Comparison of ENCODE assay signal across 10 cellular contexts in the genomic region with DNA sequence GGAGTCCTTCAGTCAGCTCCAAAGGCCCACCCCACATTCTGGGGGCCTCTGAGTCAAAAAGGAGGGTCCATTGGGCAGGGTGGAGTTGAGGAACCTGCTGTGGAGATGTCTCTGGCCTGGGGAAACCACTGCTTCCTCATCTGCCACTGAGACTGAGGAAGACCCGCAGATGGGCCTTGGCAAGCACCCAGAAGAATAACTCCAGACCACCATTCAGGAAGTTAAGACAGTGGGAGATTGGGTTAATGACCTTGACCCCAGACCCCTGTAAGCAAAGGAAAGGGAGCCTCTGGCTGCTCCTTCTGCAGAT. TPM values are rescaled to one million over a fixed set of nuclear protein-coding genes. Genes with fewer than 3 reads are reported as not detected.
DNase-seq lines count a peak whose midpoint lies in the region; ATAC-seq and TF ChIP-seq lines count a peak whose summit lies in the region.
"Had no signal": no experiment of that assay in that cellular context is flagged by ENCODE, and none has a peak within 500 bp of the region (broad histone marks: within the 10 kb centered on the region; RNA-seq: fewer than 3 reads in every experiment).

No MANE protein-coding gene starts in this region.

- no peak for DNase-seq in activated CD8-positive, alpha-beta memory T cell treated with anti-CD3 and anti-CD28 coated beads, Interleukin-2, amount 10 ng/mL, durations not matched to agents 7 days and 5 days
- no peak for DNase-seq in activated CD8-positive, alpha-beta memory T cell treated with anti-CD3 and anti-CD28 coated beads for 24 hours
- DNase-seq in NOMO-1 (lab: John Stamatoyannopoulos, UW; ENCODE audit: unreplicated experiment in 2 of 2) (peak; percentile 54 to 60), coronary artery (ENCODE audit: low spot score) (no peak), gastrocnemius medialis (peak in 1 of 2 donors; percentile 12), cortex of kidney (lab: John Stamatoyannopoulos, UW) (no peak), OCI-LY7 (ENCODE audit: low spot score) (no peak)
- DNase-seq: NCI-H146 had no signal

- H3K4me1 Mint-ChIP-seq in activated CD8-positive, alpha-beta memory T cell treated with anti-CD3 and anti-CD28 coated beads, Interleukin-2, amount 10 ng/mL, durations not matched to agents 7 days and 5 days = peaks cover 28% of the 10 kb centered on the region

- no TSS peak for BruUV-seq in OCI-LY7 (replicated peaks; lab: Mats Ljungman, UMichigan)

- no peaks in the 10 kb centered on the region for H3K27me3 Mint-ChIP-seq in activated CD8-positive, alpha-beta memory T cell treated with anti-CD3 and anti-CD28 coated beads, Interleukin-2, amount 10 ng/mL, durations not matched to agents 7 days and 5 days

- intact Hi-C loops in gastrocnemius medialis (cut with DNase I; ENCODE audit: low total_unique reads) (loop anchor here (5.0 kb wide), 3 partner anchors 160 to 350 kb away; partner anchors contain the start of genes IQSEC2 and KANTR), OCI-LY7 (cut with micrococcal nuclease; ENCODE audit: unreplicated experiment) (no loop called here)

- in situ Hi-C loops in gastrocnemius medialis (cut with MboI; ENCODE audit: low sequenced_read_pairs in 4 of 4) = loop anchor here in 2 of 4 donors (25.0 kb wide), 1 partner anchor 130 kb away; no protein-coding TSS in a partner anchor

- CTCF ChIA-PET in activated CD8-positive, alpha-beta memory T cell treated with anti-CD3 and anti-CD28 coated beads, Interleukin-2, amount 10 ng/mL, durations not matched to agents 7 days and 5 days (lab: Charles Lee) = interaction anchor here (0.6 kb wide), 1 partner anchor 123 kb away, joined by 3 read pairs; no protein-coding TSS in a partner anchor
- CTCF ChIA-PET in OCI-LY7 (lab: Charles Lee; ENCODE audit: unreplicated experiment) = no interaction called here

- H3K4me3 ChIP-seq in coronary artery = peak overlapping the region; percentile 68
- peak overlapping the region in 1 of 4 donors; percentile 56 for H3K4me3 ChIP-seq in gastrocnemius medialis
- H3K4me3 ChIP-seq in OCI-LY7 (ENCODE audit: low read depth, low read length, poor library complexity, severe bottlenecking) = no peak overlapping the region

- no peak for TF ChIP-seq POLR2A in gastrocnemius medialis (IDR thresholded peaks at IDR 0.05)

- TF ChIP-seq CTCF in coronary artery (IDR thresholded peaks at IDR 0.05) = no peak
- no peak for TF ChIP-seq CTCF in gastrocnemius medialis (IDR thresholded peaks at IDR 0.05 in 4 of 5, conservative IDR thresholded peaks at IDR 0.05 in 1 of 5)
- no peak for TF ChIP-seq CTCF in OCI-LY7 (conservative IDR thresholded peaks at IDR 0.05; ENCODE audit: low read length)

- H2AFZ ChIP-seq in OCI-LY7 (ENCODE audit: low read length) = no peak overlapping the region

- H3K9me3 ChIP-seq in gastrocnemius medialis (no peaks in the 10 kb centered on the region), OCI-LY7 (ENCODE audit: low read length) (no peaks in the 10 kb centered on the region)
- H3K9me3 ChIP-seq: prostate gland had no signal

- no peaks in the 10 kb centered on the region for H3K9me3 Mint-ChIP-seq in activated CD8-positive, alpha-beta memory T cell treated with anti-CD3 and anti-CD28 coated beads, Interleukin-2, amount 10 ng/mL, durations not matched to agents 7 days and 5 days (ENCODE audit: low read depth)

- H3K36me3 ChIP-seq in gastrocnemius medialis (no peaks in the 10 kb centered on the region), OCI-LY7 (ENCODE audit: insufficient read depth, low read length) (no peaks in the 10 kb centered on the region)
- H3K36me3 ChIP-seq: prostate gland had no signal

- H3K4me1 ChIP-seq in gastrocnemius medialis (no peaks in the 10 kb centered on the region), OCI-LY7 (ENCODE audit: insufficient read depth, low read length, poor library complexity, severe bottlenecking) (no peaks in the 10 kb centered on the region)
- H3K4me1 ChIP-seq: prostate gland had no signal

- no peaks in the 10 kb centered on the region for H3K9me2 ChIP-seq in OCI-LY7 (ENCODE audit: insufficient read depth, low read length)

- no peak overlapping the region; the same call in 1 of the 2 replicates for H3K4me2 ChIP-seq in OCI-LY7 (ENCODE audit: low read length)

- no peaks in the 10 kb centered on the region for H3K36me3 Mint-ChIP-seq in activated CD8-positive, alpha-beta memory T cell treated with anti-CD3 and anti-CD28 coated beads, Interleukin-2, amount 10 ng/mL, durations not matched to agents 7 days and 5 days

- H3K27ac ChIP-seq in coronary artery (peak overlapping the region in 1 of 2 donors; percentile 77), gastrocnemius medialis (peak overlapping the region; percentile 83 to 94 (median 90)), OCI-LY7 (ENCODE audit: low read depth, low read length, poor library complexity, severe bottlenecking) (no peak overlapping the region)
- H3K27ac ChIP-seq: prostate gland had no signal

- peak overlapping the region; percentile 81 for H3K4me3 Mint-ChIP-seq in activated CD8-positive, alpha-beta memory T cell treated with anti-CD3 and anti-CD28 coated beads, Interleukin-2, amount 10 ng/mL, durations not matched to agents 7 days and 5 days

- ATAC-seq in activated CD8-positive, alpha-beta memory T cell treated with anti-CD3 and anti-CD28 coated beads, Interleukin-2, amount 10 ng/mL, durations not matched to agents 7 days and 5 days = no peak
- ATAC-seq in gastrocnemius medialis (no peak), HG02884 (IDR thresholded peaks at IDR 0.05; ENCODE audit: unreplicated experiment) (no peak)

- H3K27me3 ChIP-seq in gastrocnemius medialis = peaks cover 0 to 12% (median 4%) of the 10 kb centered on the region in 3 donors

- POLR2A ChIA-PET in OCI-LY7 (lab: Charles Lee) = no interaction called here

- no peaks in the 10 kb centered on the region for H4K20me1 ChIP-seq in OCI-LY7 (ENCODE audit: insufficient read depth, low read length)

- H3K27ac Mint-ChIP-seq in activated CD8-positive, alpha-beta memory T cell treated with anti-CD3 and anti-CD28 coated beads, Interleukin-2, amount 10 ng/mL, durations not matched to agents 7 days and 5 days = peak overlapping the region; percentile 82

- H3K79me2 ChIP-seq in OCI-LY7 (ENCODE audit: insufficient read depth, low read depth, low read length) = no peaks in the 10 kb centered on the region

RNA-seq across cellular contexts. Expression of gene HSD17B10, which starts 8.1 kb away (rescaled TPM):
- 100 to 1,000 TPM; 111 to 147 TPM for total RNA-seq in activated CD8-positive, alpha-beta memory T cell treated with anti-CD3 and anti-CD28 coated beads, Interleukin-2, amount 10 ng/mL, durations not matched to agents 7 days and 5 days
- 100 to 1,000 TPM in 1 of 4 donors, 10 to 100 TPM in 3; 62.2 to 106 (median 75.3) TPM for total RNA-seq in gastrocnemius medialis
- 106 and 107 TPM in 2 replicates for total RNA-seq in OCI-LY7 (2014; rRNA removed; shearing (Covaris generic))
- 115 and 123 TPM in 2 replicates for total RNA-seq in OCI-LY7 (2022)

RNA-seq across cellular contexts. Expression of gene RIBC1, which starts 19.6 kb away (rescaled TPM):
- 1 to 10 TPM in 1 of 2 experiments, under 1 TPM in 1; 0.61 to 1.1 TPM for total RNA-seq in activated CD8-positive, alpha-beta memory T cell treated with anti-CD3 and anti-CD28 coated beads, Interleukin-2, amount 10 ng/mL, durations not matched to agents 7 days and 5 days
- total RNA-seq in gastrocnemius medialis (1 to 10 TPM in 1 of 4 donors, under 1 TPM in 1, not detected in 2; 0.52 to 1.1 TPM), OCI-LY7 (2022) (0.74 and 0.88 TPM in 2 replicates)
- 0.57 and 0.79 TPM in 2 replicates for total RNA-seq in OCI-LY7 (2014; rRNA removed; shearing (Covaris generic))

RNA-seq across cellular contexts. Expression of gene SMC1A, which starts 19.8 kb away (rescaled TPM):
- 100 to 1,000 TPM; 159 to 171 TPM for total RNA-seq in activated CD8-positive, alpha-beta memory T cell treated with anti-CD3 and anti-CD28 coated beads, Interleukin-2, amount 10 ng/mL, durations not matched to agents 7 days and 5 days
- total RNA-seq in gastrocnemius medialis (10 to 100 TPM; 12.9 to 23.5 (median 17.1) TPM), OCI-LY7 (2022) (130 and 134 TPM in 2 replicates)
- 41.6 and 65.0 TPM in 2 replicates for total RNA-seq in OCI-LY7 (2014; rRNA removed; shearing (Covaris generic))

Comparison
In these comparisons a context has a peak if more than half of its experiments do, and no peak if none do; other contexts are left out.
1. DNase-seq: peak in NOMO-1 (2 of 2); none in activated CD8-positive, alpha-beta memory T cell treated with anti-CD3 and anti-CD28 coated beads, Interleukin-2, amount 10 ng/mL, durations not matched to agents 7 days and 5 days (single experiment), activated CD8-positive, alpha-beta memory T cell treated with anti-CD3 and anti-CD28 coated beads for 24 hours (single experiment), coronary artery (single experiment), cortex of kidney (single experiment) and OCI-LY7 (single experiment).